Comparison of ENCODE assay signal across 13 cellular contexts in genomic region chr1:173405758-173406344, GRCh38.
A peak's percentile ranks its signal among the peaks of the same experiment; 100 is the strongest.
DNase-seq lines count a peak whose midpoint lies in the region; ATAC-seq and TF ChIP-seq lines count a peak whose summit lies in the region.
"Had no signal": no experiment of that assay in that cellular context is flagged by ENCODE, and none has a peak within 500 bp of the region (broad histone marks: within the 10 kb centered on the region; RNA-seq: fewer than 3 reads in every experiment).

No MANE protein-coding gene starts in this region.

- H3K4me3 Mint-ChIP-seq in Calu3 (ENCODE audit: low read depth, unreplicated experiment) = no peak overlapping the region

- H3K27me3 Mint-ChIP-seq in Calu3 (ENCODE audit: unreplicated experiment) = no peaks in the 10 kb centered on the region
- H3K27me3 Mint-ChIP-seq: activated T-cell treated with anti-CD3 and anti-CD28 coated beads, Interleukin-2, amount 50 U/mL, for 24 hours had no signal

- H3K27ac Mint-ChIP-seq in Calu3 (ENCODE audit: unreplicated experiment) = no peak overlapping the region
- H3K27ac Mint-ChIP-seq: activated T-cell treated with anti-CD3 and anti-CD28 coated beads, Interleukin-2, amount 50 U/mL, for 24 hours had no signal

- CTCF ChIA-PET in Calu3 (lab: Charles Lee) = interaction anchor here (1.1 kb wide), 1 partner anchor 72 kb away, joined by 3 read pairs; the partner anchor contains the start of gene PRDX6

- no TSS peak for BruUV-seq in Calu3 (replicated peaks; lab: Mats Ljungman, UMichigan)

- peaks cover 24% of the 10 kb centered on the region for H3K4me1 Mint-ChIP-seq in Calu3 (ENCODE audit: low read depth, unreplicated experiment)

- ATAC-seq in GM19351 (IDR thresholded peaks at IDR 0.05; ENCODE audit: unreplicated experiment) = no peak

- intact Hi-C loops in Calu3 (cut with micrococcal nuclease; ENCODE audit: unreplicated experiment) = loop anchor here (2.0 to 5.0 kb wide), 3 partner anchors 149 to 661 kb away; no protein-coding TSS in a partner anchor

- H3K9me3 Mint-ChIP-seq in Calu3 (ENCODE audit: low read depth, unreplicated experiment) = no peaks in the 10 kb centered on the region
- H3K9me3 Mint-ChIP-seq: activated T-cell treated with anti-CD3 and anti-CD28 coated beads, Interleukin-2, amount 50 U/mL, for 24 hours had no signal

- DNase-seq in Calu3 = peak; percentile 41
- peak; percentile 47 for DNase-seq in HT1080 (ENCODE audit: low read depth)
- peak; percentile 60 for DNase-seq in astrocyte of the spinal cord (ENCODE audit: low read depth, low spot score)
- DNase-seq in kidney tubule cell (ENCODE audit: low spot score) = peak; percentile 41
- no peak for DNase-seq in NCI-H2227 treated with DMSO at 0.1 percent for 48 hours (lab: John Stamatoyannopoulos, UW)
- no peak for DNase-seq in stimulated activated naive CD4-positive, alpha-beta T cell treated with Interleukin-2 at 50 U/mL for 16 hours (lab: John Stamatoyannopoulos, UW)
- no peak for DNase-seq in NCI-H1417 (lab: John Stamatoyannopoulos, UW)
- DNase-seq: activated T-cell treated with anti-CD3 and anti-CD28 coated beads, Interleukin-2, amount 50 U/mL, for 24 hours; NCI-H2171; right cardiac atrium; RPMI8226 had no signal

- TF ChIP-seq CTCF in Calu3 (IDR thresholded peaks at IDR 0.05; ENCODE audit: unreplicated experiment) = no peak
- no peak for TF ChIP-seq CTCF in astrocyte of the spinal cord (IDR thresholded peaks at IDR 0.05; ENCODE audit: low read depth, low read length)

- in situ Hi-C loops in astrocyte of the spinal cord (cut with HindIII; ENCODE audit: low sequenced_read_pairs) = no loop called here

- no peak overlapping the region for H3K4me3 ChIP-seq in astrocyte of the spinal cord (ENCODE audit: low read depth, low read length)
- H3K4me3 ChIP-seq: cardiac muscle cell had no signal

- peaks cover 8% of the 10 kb centered on the region for H3K36me3 Mint-ChIP-seq in Calu3 (ENCODE audit: insufficient read depth, unreplicated experiment)

Comparison
In these comparisons a context has a peak if more than half of its experiments do, and no peak if none do; other contexts are left out.
1. DNase-seq: peak in Calu3 (single experiment), HT1080 (single experiment), astrocyte of the spinal cord (single experiment) and kidney tubule cell (single experiment); none in NCI-H2227 treated with DMSO at 0.1 percent for 48 hours (single experiment), stimulated activated naive CD4-positive, alpha-beta T cell treated with Interleukin-2 at 50 U/mL for 16 hours (single experiment) and NCI-H1417 (0 of 3).